In the genomic region with DNA sequence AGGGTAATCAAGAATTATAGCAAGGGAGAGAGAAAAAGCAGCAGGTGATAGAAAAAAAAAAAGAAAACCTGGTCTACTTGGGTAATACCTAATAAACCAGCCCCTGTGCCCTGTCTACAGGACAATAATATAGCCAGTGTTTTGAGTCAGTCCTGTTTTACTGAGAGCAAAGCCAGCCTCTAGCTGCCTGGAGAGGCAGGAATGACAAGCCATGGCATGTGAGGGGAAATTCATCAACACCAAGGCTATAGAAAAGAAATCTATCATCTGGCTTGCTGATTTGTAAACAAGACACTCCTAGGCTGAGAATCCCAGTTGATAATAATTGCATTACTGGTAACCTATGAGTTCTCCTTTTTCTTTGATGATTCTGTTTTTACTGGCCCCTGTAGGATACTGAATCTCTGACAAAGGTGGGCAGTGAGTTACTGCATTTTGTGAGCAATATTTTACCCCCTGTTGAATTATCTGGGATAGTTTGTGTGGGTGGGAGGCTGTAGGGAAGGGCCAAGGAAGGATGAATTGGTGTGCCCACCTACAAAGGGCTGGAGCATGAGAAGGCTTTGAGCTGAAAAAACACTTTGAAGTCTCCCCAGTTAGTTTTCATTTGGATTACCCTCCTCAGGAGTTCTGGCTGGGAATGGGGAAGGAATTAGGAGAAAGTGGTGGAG, we compare ENCODE assay signal across 21 cellular contexts. TPM values are rescaled to one million over a fixed set of nuclear protein-coding genes. Genes with fewer than 3 reads are reported as not detected.
"Had no signal": no experiment of that assay in that cellular context is flagged by ENCODE, and none has a peak within 500 bp of the region (broad histone marks: within the 10 kb centered on the region; RNA-seq: fewer than 3 reads in every experiment).

No MANE protein-coding gene starts in this region.

- H3K27me3 Mint-ChIP-seq: central memory CD8-positive, alpha-beta T cell had no signal

- H3K4me3 Mint-ChIP-seq: activated CD4-positive, alpha-beta T cell treated with anti-CD3 and anti-CD28 coated beads, Interleukin-2, amount 10 ng/mL, durations not matched to agents 7 days and 5 days; activated naive CD8-positive, alpha-beta T cell treated with anti-CD3 and anti-CD28 coated beads for 36 hours; activated T-helper 1 cell treated with anti-CD3 and anti-CD28 coated beads, Interleukin-12 subunit alpha, Interleukin-12 subunit beta, Interleukin-2, Interleukin-4 antibody, amounts not matched to agents 30 ng/mL and 10 ng/mL and 1 ng/mL, durations not matched to agents 14 hours and 24 hours and 36 hours; brain; central memory CD8-positive, alpha-beta T cell; immature natural killer cell; nephron had no signal

- H3K4me3 ChIP-seq: coronary artery, psoas muscle, right lobe of liver, smooth muscle cell, transverse colon, vagina had no signal

- H3K4me2 ChIP-seq: smooth muscle cell had no signal

- H3K36me3 Mint-ChIP-seq: activated naive CD8-positive, alpha-beta T cell treated with anti-CD3 and anti-CD28 coated beads for 36 hours; brain had no signal

- H3K27ac ChIP-seq: coronary artery, psoas muscle, right lobe of liver, vagina had no signal

- H3K9me3 ChIP-seq: psoas muscle, right lobe of liver, transverse colon, vagina had no signal

- H3K36me3 ChIP-seq: right lobe of liver, transverse colon, vagina had no signal

- H3K9me3 Mint-ChIP-seq: activated CD4-positive, alpha-beta T cell treated with anti-CD3 and anti-CD28 coated beads, Interleukin-2, amount 10 ng/mL, durations not matched to agents 7 days and 5 days; activated naive CD8-positive, alpha-beta T cell treated with anti-CD3 and anti-CD28 coated beads for 36 hours; activated T-helper 1 cell treated with anti-CD3 and anti-CD28 coated beads, Interleukin-12 subunit alpha, Interleukin-12 subunit beta, Interleukin-2, Interleukin-4 antibody, amounts not matched to agents 30 ng/mL and 10 ng/mL and 1 ng/mL, durations not matched to agents 14 hours and 24 hours and 36 hours; brain; central memory CD8-positive, alpha-beta T cell; immature natural killer cell; nephron had no signal

- H3K27me3 ChIP-seq: right lobe of liver, transverse colon, vagina had no signal

- ATAC-seq: psoas muscle; right lobe of liver; stimulated activated naive CD8-positive, alpha-beta T cell treated with anti-CD3 and anti-CD28 coated beads, Interleukin-15, Interleukin-2, amounts not matched to agents 100 U/mL and 50 U/mL, for 24 hours had no signal

- H3K27ac Mint-ChIP-seq: activated CD4-positive, alpha-beta T cell treated with anti-CD3 and anti-CD28 coated beads, Interleukin-2, amount 10 ng/mL, durations not matched to agents 7 days and 5 days; activated naive CD8-positive, alpha-beta T cell treated with anti-CD3 and anti-CD28 coated beads for 36 hours; activated T-helper 1 cell treated with anti-CD3 and anti-CD28 coated beads, Interleukin-12 subunit alpha, Interleukin-12 subunit beta, Interleukin-2, Interleukin-4 antibody, amounts not matched to agents 30 ng/mL and 10 ng/mL and 1 ng/mL, durations not matched to agents 14 hours and 24 hours and 36 hours; brain; nephron had no signal

- DNase-seq: activated CD4-positive, alpha-beta T cell treated with anti-CD3 and anti-CD28 coated beads, Interleukin-2, amount 10 ng/mL, durations not matched to agents 7 days and 5 days; activated CD8-positive, alpha-beta memory T cell treated with anti-CD3 and anti-CD28 coated beads for 24 hours; activated naive CD8-positive, alpha-beta T cell treated with anti-CD3 and anti-CD28 coated beads for 36 hours; amygdala; foreskin melanocyte; head of caudate nucleus; immature natural killer cell; psoas muscle; right lobe of liver; stimulated activated CD4-positive, alpha-beta T cell treated with anti-CD3 and anti-CD28 coated beads, Interleukin-4, amount 100 ng/mL, for 4 hours; stimulated activated CD8-positive, alpha-beta memory T cell treated with anti-CD3 and anti-CD28 coated beads, Interleukin-4, amount 100 ng/mL, for 48 hours; stimulated activated naive CD8-positive, alpha-beta T cell treated with anti-CD3 and anti-CD28 coated beads, Interleukin-15, Interleukin-2, amounts not matched to agents 100 U/mL and 50 U/mL, for 24 hours; transverse colon had no signal

RNA-seq across cellular contexts. Expression of gene WEE2, which starts 1.6 kb away (rescaled TPM):
- total RNA-seq: activated CD4-positive, alpha-beta T cell treated with anti-CD3 and anti-CD28 coated beads, Interleukin-2, amount 10 ng/mL, durations not matched to agents 7 days and 5 days; activated naive CD8-positive, alpha-beta T cell treated with anti-CD3 and anti-CD28 coated beads for 36 hours; lower leg skin; psoas muscle; right lobe of liver; smooth muscle cell; transverse colon; vagina had no signal
- polyA plus RNA-seq: immature natural killer cell, psoas muscle, smooth muscle cell had no signal

RNA-seq across cellular contexts. Expression of gene TAS2R3, which starts 57.4 kb away (rescaled TPM):
- polyA plus RNA-seq: immature natural killer cell, smooth muscle cell had no signal
